ENCODE assay signal across 9 cellular contexts in genomic region chr9:91515074-91515687, GRCh38.
A peak's percentile ranks its signal among the peaks of the same experiment; 100 is the strongest.
DNase-seq lines count a peak whose midpoint lies in the region; ATAC-seq and TF ChIP-seq lines count a peak whose summit lies in the region.
"Had no signal": no experiment of that assay in that cellular context is flagged by ENCODE, and none has a peak within 500 bp of the region (broad histone marks: within the 10 kb centered on the region; RNA-seq: fewer than 3 reads in every experiment).

No MANE protein-coding gene starts in this region.

- intact Hi-C loops in vagina (cut with DNase I): no loop called here

- TF ChIP-seq CTCF in vagina (IDR thresholded peaks at IDR 0.05): no peak

- H3K36me3 Mint-ChIP-seq in naive thymus-derived CD8-positive, alpha-beta T cell: peaks cover 0 to 17% (median 0%) of the 10 kb centered on the region in 3 donors

- peaks cover 0 to 24% (median 9%) of the 10 kb centered on the region in 9 donors for H3K9me3 Mint-ChIP-seq in naive thymus-derived CD8-positive, alpha-beta T cell

- peak overlapping the region; percentile 70 for H3K9ac ChIP-seq in adipocyte (ENCODE audit: low read length)

- DNase-seq in activated CD4-positive, alpha-beta T cell treated with anti-CD3 and anti-CD28 coated beads, Interleukin-2, amount 50 U/mL, for 48 hours: peak; percentile 3 to 21
- no peak for DNase-seq in activated CD4-positive, alpha-beta T cell treated with anti-CD3 and anti-CD28 coated beads for 4 hours
- peak; percentile 86 for DNase-seq in adipocyte (ENCODE audit: low read depth)
- peak; percentile 61 for DNase-seq in iris pigment epithelial cell (ENCODE audit: low read depth)
- peak in 1 of 2 donors; percentile 94 for DNase-seq in vagina (ENCODE audit: extremely low spot score in 2 of 2)
- no peak for DNase-seq in mesenteric fat pad (ENCODE audit: low spot score)
- DNase-seq in naive thymus-derived CD8-positive, alpha-beta T cell: no peak
- DNase-seq: naive B cell had no signal

- peak overlapping the region; percentile 60 for H3K27ac ChIP-seq in vagina

- no peaks in the 10 kb centered on the region for H3K9me3 ChIP-seq in adipocyte (ENCODE audit: control insufficient read depth, low read length)
- no peaks in the 10 kb centered on the region for H3K9me3 ChIP-seq in vagina

- TF ChIP-seq POLR2A in vagina (IDR thresholded peaks at IDR 0.05): no peak

- no peak overlapping the region for H3K27ac Mint-ChIP-seq in naive thymus-derived CD8-positive, alpha-beta T cell
- H3K27ac Mint-ChIP-seq: naive B cell had no signal

- POLR2A ChIA-PET in naive thymus-derived CD8-positive, alpha-beta T cell (lab: Charles Lee): no interaction called here

- no peaks in the 10 kb centered on the region for H3K4me1 Mint-ChIP-seq in naive thymus-derived CD8-positive, alpha-beta T cell

- H3K36me3 ChIP-seq in adipocyte (ENCODE audit: control insufficient read depth, insufficient read depth, low read length, severe bottlenecking) (no peaks in the 10 kb centered on the region), vagina (no peaks in the 10 kb centered on the region)

- peak; percentile 56 for ATAC-seq in HG03066 (IDR thresholded peaks at IDR 0.05; ENCODE audit: low read depth, unreplicated experiment)
- ATAC-seq in naive thymus-derived CD8-positive, alpha-beta T cell: no peak

- peaks cover 6% of the 10 kb centered on the region for H3K4me1 ChIP-seq in adipocyte (ENCODE audit: control insufficient read depth, insufficient read depth, low read length)
- H3K4me1 ChIP-seq in vagina: no peaks in the 10 kb centered on the region

- H3K27me3 ChIP-seq in adipocyte (replicated peaks; ENCODE audit: control insufficient read depth, insufficient read depth, low read length): no peaks in the 10 kb centered on the region
- H3K27me3 ChIP-seq in vagina: no peaks in the 10 kb centered on the region

- peaks cover 20 to 55% (median 32%) of the 10 kb centered on the region in 5 donors for H3K27me3 Mint-ChIP-seq in naive thymus-derived CD8-positive, alpha-beta T cell

- H3K4me3 ChIP-seq in adipocyte (ENCODE audit: low read length): peak overlapping the region; percentile 72
- peak overlapping the region in 1 of 2 donors; percentile 2 for H3K4me3 ChIP-seq in vagina

- H3K4me3 Mint-ChIP-seq in naive thymus-derived CD8-positive, alpha-beta T cell: no peak overlapping the region

Comparison
In these comparisons a context has a peak if more than half of its experiments do, and no peak if none do; other contexts are left out.
1. DNase-seq: peak in activated CD4-positive, alpha-beta T cell treated with anti-CD3 and anti-CD28 coated beads, Interleukin-2, amount 50 U/mL, for 48 hours (2 of 2), adipocyte (single experiment) and iris pigment epithelial cell (single experiment); none in activated CD4-positive, alpha-beta T cell treated with anti-CD3 and anti-CD28 coated beads for 4 hours (0 of 2), mesenteric fat pad (single experiment) and naive thymus-derived CD8-positive, alpha-beta T cell (0 of 10).